ENCODE assay signal across 14 cellular contexts in genomic region chr10:123278445-123278844, GRCh38.
DNase-seq lines count a peak whose midpoint lies in the region; ATAC-seq and TF ChIP-seq lines count a peak whose summit lies in the region.
"Had no signal": no experiment of that assay in that cellular context is flagged by ENCODE, and none has a peak within 500 bp of the region (broad histone marks: within the 10 kb centered on the region; RNA-seq: fewer than 3 reads in every experiment).

No MANE protein-coding gene starts in this region.

- H3K4me3 ChIP-seq in endodermal cell (ENCODE audit: low read length) = no peak overlapping the region
- H3K4me3 ChIP-seq: BLaER1 treated with 17β-estradiol and CSF1 and Interleukin-3, amounts not matched to agents 10 nM and 100 nM; GM12878; HAP-1 had no signal

- H3K27me3 ChIP-seq in endodermal cell (ENCODE audit: control insufficient read depth, insufficient read depth, low read length, poor library complexity, severe bottlenecking) = no peaks in the 10 kb centered on the region

- no peaks in the 10 kb centered on the region for H3K36me3 ChIP-seq in endodermal cell (ENCODE audit: control insufficient read depth, insufficient read depth, low read length)
- H3K36me3 ChIP-seq: HAP-1 had no signal

- H3K9me3 ChIP-seq in endodermal cell (ENCODE audit: control insufficient read depth, low read length) = peaks cover 6% of the 10 kb centered on the region
- H3K9me3 ChIP-seq in T-helper 17 cell (ENCODE audit: control insufficient read depth, low read length, poor library complexity, severe bottlenecking) = no peaks in the 10 kb centered on the region
- H3K9me3 ChIP-seq: HAP-1 had no signal

- 94% methylated on average over 2 of the region's 2 CpGs; no CpG with 5 or more reads in 1 of the 2 experiments for WGBS in endodermal cell (ENCODE audit: insufficient coverage in 1 of 2, insufficient read length in 1 of 2), 2 experiments

- no peak overlapping the region for H3K4me3 Mint-ChIP-seq in activated naive CD8-positive, alpha-beta T cell treated with anti-CD3 and anti-CD28 coated beads, Interleukin-2, amount 50 U/mL, for 24 hours
- no peak overlapping the region for H3K4me3 Mint-ChIP-seq in activated naive CD8-positive, alpha-beta T cell treated with anti-CD3 and anti-CD28 coated beads for 36 hours
- H3K4me3 Mint-ChIP-seq in activated T-helper 17 cell treated with anti-CD3 and anti-CD28 coated beads, Interleukin-2, amount 50 U/mL, for 72 hours = no peak overlapping the region
- no peak overlapping the region for H3K4me3 Mint-ChIP-seq in endodermal cell
- no peak overlapping the region for H3K4me3 Mint-ChIP-seq in stimulated activated naive CD8-positive, alpha-beta T cell treated with anti-CD3 and anti-CD28 coated beads, Interleukin-15, amount 100 ng/mL, for 72 hours
- H3K4me3 Mint-ChIP-seq in T-helper 17 cell = no peak overlapping the region
- H3K4me3 Mint-ChIP-seq: B cell; CD8-positive, alpha-beta T cell had no signal

- no peaks in the 10 kb centered on the region for H3K4me1 ChIP-seq in endodermal cell (ENCODE audit: control insufficient read depth, insufficient read depth, low read length)
- H3K4me1 ChIP-seq: HAP-1 had no signal

- H3K27ac Mint-ChIP-seq in activated naive CD8-positive, alpha-beta T cell treated with anti-CD3 and anti-CD28 coated beads, Interleukin-2, amount 50 U/mL, for 24 hours = no peak overlapping the region
- no peak overlapping the region for H3K27ac Mint-ChIP-seq in activated naive CD8-positive, alpha-beta T cell treated with anti-CD3 and anti-CD28 coated beads for 36 hours
- H3K27ac Mint-ChIP-seq in activated T-helper 17 cell treated with anti-CD3 and anti-CD28 coated beads, Interleukin-2, amount 50 U/mL, for 72 hours = no peak overlapping the region
- no peak overlapping the region for H3K27ac Mint-ChIP-seq in endodermal cell
- H3K27ac Mint-ChIP-seq in stimulated activated naive CD8-positive, alpha-beta T cell treated with anti-CD3 and anti-CD28 coated beads, Interleukin-15, amount 100 ng/mL, for 72 hours = no peak overlapping the region
- H3K27ac Mint-ChIP-seq in T-helper 17 cell = no peak overlapping the region
- H3K27ac Mint-ChIP-seq: B cell; CD8-positive, alpha-beta T cell had no signal

- H3K9me3 Mint-ChIP-seq in activated naive CD8-positive, alpha-beta T cell treated with anti-CD3 and anti-CD28 coated beads, Interleukin-2, amount 50 U/mL, for 24 hours = no peaks in the 10 kb centered on the region
- peaks cover 2% of the 10 kb centered on the region for H3K9me3 Mint-ChIP-seq in activated naive CD8-positive, alpha-beta T cell treated with anti-CD3 and anti-CD28 coated beads for 36 hours
- no peaks in the 10 kb centered on the region for H3K9me3 Mint-ChIP-seq in activated T-helper 17 cell treated with anti-CD3 and anti-CD28 coated beads, Interleukin-2, amount 50 U/mL, for 72 hours
- H3K9me3 Mint-ChIP-seq in endodermal cell = peaks cover 12% of the 10 kb centered on the region
- peaks cover 5 to 8% of the 10 kb centered on the region in 2 donors for H3K9me3 Mint-ChIP-seq in stimulated activated naive CD8-positive, alpha-beta T cell treated with anti-CD3 and anti-CD28 coated beads, Interleukin-15, amount 100 ng/mL, for 72 hours

- H3K27ac ChIP-seq in endodermal cell (ENCODE audit: low read depth, low read length) = no peak overlapping the region
- H3K27ac ChIP-seq: BLaER1 treated with 17β-estradiol and CSF1 and Interleukin-3, amounts not matched to agents 10 nM and 100 nM had no signal

- ATAC-seq in activated naive CD8-positive, alpha-beta T cell treated with anti-CD3 and anti-CD28 coated beads, Interleukin-2, amount 50 U/mL, for 24 hours = peak; percentile 57
- peak; percentile 18 for ATAC-seq in activated T-helper 17 cell treated with anti-CD3 and anti-CD28 coated beads, Interleukin-2, amount 50 U/mL, for 72 hours (replicated peaks)
- peak; percentile 43 for ATAC-seq in stimulated activated naive CD8-positive, alpha-beta T cell treated with anti-CD3 and anti-CD28 coated beads, Interleukin-15, amount 100 ng/mL, for 72 hours
- no peak for ATAC-seq in T-helper 17 cell
- ATAC-seq: CD8-positive, alpha-beta T cell; GM12878 had no signal

- H3K4me1 Mint-ChIP-seq in activated naive CD8-positive, alpha-beta T cell treated with anti-CD3 and anti-CD28 coated beads, Interleukin-2, amount 50 U/mL, for 24 hours = peaks cover 2% of the 10 kb centered on the region
- H3K4me1 Mint-ChIP-seq in activated naive CD8-positive, alpha-beta T cell treated with anti-CD3 and anti-CD28 coated beads for 36 hours = peaks cover 6% of the 10 kb centered on the region
- H3K4me1 Mint-ChIP-seq in activated T-helper 17 cell treated with anti-CD3 and anti-CD28 coated beads, Interleukin-2, amount 50 U/mL, for 72 hours = no peaks in the 10 kb centered on the region
- H3K4me1 Mint-ChIP-seq in endodermal cell (peaks cover 6% of the 10 kb centered on the region), T-helper 17 cell (peaks cover 6% of the 10 kb centered on the region)
- peaks cover 10% of the 10 kb centered on the region for H3K4me1 Mint-ChIP-seq in stimulated activated naive CD8-positive, alpha-beta T cell treated with anti-CD3 and anti-CD28 coated beads, Interleukin-15, amount 100 ng/mL, for 72 hours
- H3K4me1 Mint-ChIP-seq: B cell had no signal

- DNase-seq in activated naive CD8-positive, alpha-beta T cell treated with anti-CD3 and anti-CD28 coated beads, Interleukin-2, amount 50 U/mL, for 24 hours = no peak
- DNase-seq in activated naive CD8-positive, alpha-beta T cell treated with anti-CD3 and anti-CD28 coated beads for 36 hours = no peak
- DNase-seq in endodermal cell = peak; percentile 20
- no peak for DNase-seq in stimulated activated naive CD8-positive, alpha-beta T cell treated with anti-CD3 and anti-CD28 coated beads, Interleukin-15, amount 100 ng/mL, for 72 hours
- DNase-seq in ecto neural progenitor cell (ENCODE audit: low spot score) = no peak
- DNase-seq in T-helper 17 cell = no peak
- DNase-seq: Calu3, DMS79 treated with DMSO at 0.1 percent for 48 hours had no signal

- no peak overlapping the region for H3K9ac ChIP-seq in endodermal cell (ENCODE audit: extremely low read depth, low read length, poor library complexity, severe bottlenecking)
- H3K9ac ChIP-seq: BLaER1 treated with 17β-estradiol and CSF1 and Interleukin-3, amounts not matched to agents 10 nM and 100 nM had no signal

- no peak for TF ChIP-seq CTCF in endodermal cell (conservative IDR thresholded peaks at IDR 0.05)

- H3K27me3 Mint-ChIP-seq in activated naive CD8-positive, alpha-beta T cell treated with anti-CD3 and anti-CD28 coated beads, Interleukin-2, amount 50 U/mL, for 24 hours = peaks cover 20% of the 10 kb centered on the region
- H3K27me3 Mint-ChIP-seq in activated naive CD8-positive, alpha-beta T cell treated with anti-CD3 and anti-CD28 coated beads for 36 hours = peaks cover 23% of the 10 kb centered on the region
- no peaks in the 10 kb centered on the region for H3K27me3 Mint-ChIP-seq in activated T-helper 17 cell treated with anti-CD3 and anti-CD28 coated beads, Interleukin-2, amount 50 U/mL, for 72 hours
- H3K27me3 Mint-ChIP-seq in endodermal cell (ENCODE audit: insufficient read depth) (peaks cover 12% of the 10 kb centered on the region), T-helper 17 cell (no peaks in the 10 kb centered on the region)
- H3K27me3 Mint-ChIP-seq in stimulated activated naive CD8-positive, alpha-beta T cell treated with anti-CD3 and anti-CD28 coated beads, Interleukin-15, amount 100 ng/mL, for 72 hours = peaks cover 20% of the 10 kb centered on the region

- peaks cover 1% of the 10 kb centered on the region for H3K36me3 Mint-ChIP-seq in activated naive CD8-positive, alpha-beta T cell treated with anti-CD3 and anti-CD28 coated beads, Interleukin-2, amount 50 U/mL, for 24 hours (ENCODE audit: low read depth)
- H3K36me3 Mint-ChIP-seq in activated naive CD8-positive, alpha-beta T cell treated with anti-CD3 and anti-CD28 coated beads for 36 hours = peaks cover 4% of the 10 kb centered on the region
- peaks cover 9% of the 10 kb centered on the region for H3K36me3 Mint-ChIP-seq in activated T-helper 17 cell treated with anti-CD3 and anti-CD28 coated beads, Interleukin-2, amount 50 U/mL, for 72 hours (ENCODE audit: low read depth)
- H3K36me3 Mint-ChIP-seq in endodermal cell (ENCODE audit: low read depth) (peaks cover 10% of the 10 kb centered on the region), T-helper 17 cell (ENCODE audit: low read depth) (peaks cover 3% of the 10 kb centered on the region)
